In genomic region chr5:36875789-36876388, GRCh38 we compare ENCODE assay signal across 8 cellular contexts.
A peak's percentile ranks its signal among the peaks of the same experiment; 100 is the strongest.
DNase-seq lines count a peak whose midpoint lies in the region; ATAC-seq lines count a peak whose summit lies in the region.

No MANE protein-coding gene starts in this region.

- ATAC-seq in GM18867 (IDR thresholded peaks at IDR 0.05; ENCODE audit: unreplicated experiment), result peak; percentile 70
- peak; percentile 45 for ATAC-seq in HG03108 (IDR thresholded peaks at IDR 0.05; ENCODE audit: unreplicated experiment)
- peak; percentile 59 to 62 for ATAC-seq in activated CD4-positive, CD25-positive, alpha-beta regulatory T cell treated with anti-CD3 and anti-CD28 coated beads, Interleukin-2, amount 50 U/mL, for 24 hours

- H3K36me3 ChIP-seq in ACC112 (ENCODE audit: insufficient read depth, low read length), result no peaks in the 10 kb centered on the region

- H3K27ac ChIP-seq in ACC112 (ENCODE audit: low read depth, low read length), result peak overlapping the region; percentile 72

- H3K4me3 ChIP-seq in ACC112 (ENCODE audit: low read depth, low read length), result peak overlapping the region; percentile 88

- H2AFZ ChIP-seq in ACC112 (ENCODE audit: low read length, unreplicated experiment), result peak overlapping the region; percentile 89

- DNase-seq in NCI-H2196 treated with DMSO at 0.1 percent for 48 hours (lab: John Stamatoyannopoulos, UW; ENCODE audit: unreplicated experiment) (peak; percentile 59), cerebellar cortex (ENCODE audit: low spot score) (peak; percentile 78), kidney tubule cell (ENCODE audit: low spot score) (peak; percentile 85)
- DNase-seq in stimulated activated CD4-positive, alpha-beta T cell treated with anti-CD3 and anti-CD28 coated beads, Interleukin-1b, Interleukin-23, amount 100 ng/mL, for 4 hours (ENCODE audit: low read depth in 2 of 2), result peak; percentile 46 to 62

- H3K79me2 ChIP-seq in ACC112 (ENCODE audit: control insufficient read depth, insufficient read depth, low read length, unreplicated experiment), result peaks cover 87% of the 10 kb centered on the region

- H3K4me1 ChIP-seq in ACC112 (ENCODE audit: control insufficient read depth, insufficient read depth, low read length, unreplicated experiment), result peaks cover 28% of the 10 kb centered on the region

- H3K27me3 ChIP-seq in ACC112 (ENCODE audit: insufficient read depth, low read length), result no peaks in the 10 kb centered on the region

Comparison
In these comparisons a context has a peak if more than half of its experiments do, and no peak if none do; other contexts are left out.
1. Peak in every context shown above with its lines: DNase-seq, ATAC-seq, H3K4me3 ChIP-seq and H3K27ac ChIP-seq.